20 cellular contexts compared by ENCODE assay signal in the genomic region with DNA sequence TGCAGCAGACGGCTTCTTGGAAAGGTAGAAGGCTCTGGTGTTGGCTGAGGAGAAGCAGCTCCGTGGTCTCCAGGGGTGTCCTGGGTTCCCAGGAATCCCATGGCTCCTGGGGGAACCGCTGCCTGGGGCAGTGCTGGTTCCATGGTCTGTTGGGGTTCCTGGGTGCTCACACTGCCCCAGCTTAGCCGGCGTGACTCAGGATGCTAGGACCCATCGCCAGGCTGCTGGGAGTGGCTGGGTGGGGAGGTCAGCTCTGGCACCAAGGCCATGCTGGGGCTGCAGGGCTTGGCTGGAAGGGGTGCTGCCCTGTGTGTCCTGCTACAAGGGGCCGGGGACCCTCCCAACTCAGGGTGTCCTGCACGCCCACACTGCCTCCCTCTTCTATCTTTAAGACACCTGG. TPM values are rescaled to one million over a fixed set of nuclear protein-coding genes. Genes with fewer than 3 reads are reported as not detected.
A peak's percentile ranks its signal among the peaks of the same experiment; 100 is the strongest.
DNase-seq lines count a peak whose midpoint lies in the region; ATAC-seq and TF ChIP-seq lines count a peak whose summit lies in the region.
"Had no signal": no experiment of that assay in that cellular context is flagged by ENCODE, and none has a peak within 500 bp of the region (broad histone marks: within the 10 kb centered on the region; RNA-seq: fewer than 3 reads in every experiment).

No MANE protein-coding gene starts in this region.

- no peaks in the 10 kb centered on the region for H3K9me3 ChIP-seq in OCI-LY1 (ENCODE audit: low read length)
- H3K9me3 ChIP-seq: A549 had no signal

- peaks cover 24% of the 10 kb centered on the region for H3K36me3 Mint-ChIP-seq in activated naive CD8-positive, alpha-beta T cell treated with anti-CD3 and anti-CD28 coated beads, Interleukin-2, amount 50 U/mL, for 24 hours (ENCODE audit: low read depth)
- H3K36me3 Mint-ChIP-seq in activated naive CD8-positive, alpha-beta T cell treated with anti-CD3 and anti-CD28 coated beads for 36 hours, result peaks cover 28% of the 10 kb centered on the region
- H3K36me3 Mint-ChIP-seq in nephron progenitor cell (ENCODE audit: low read depth), result peaks cover 46% of the 10 kb centered on the region

- H3K4me1 ChIP-seq in OCI-LY1 (ENCODE audit: insufficient read depth, low read length, severe bottlenecking), result peaks cover 62% of the 10 kb centered on the region
- H3K4me1 ChIP-seq: A549 had no signal

- no peak overlapping the region for H3K4me3 Mint-ChIP-seq in activated naive CD8-positive, alpha-beta T cell treated with anti-CD3 and anti-CD28 coated beads, Interleukin-2, amount 50 U/mL, for 24 hours
- H3K4me3 Mint-ChIP-seq in activated naive CD8-positive, alpha-beta T cell treated with anti-CD3 and anti-CD28 coated beads for 36 hours, result no peak overlapping the region
- H3K4me3 Mint-ChIP-seq in nephron progenitor cell, result no peak overlapping the region
- H3K4me3 Mint-ChIP-seq: CD8-positive, alpha-beta T cell; HFFc6 had no signal

- H3K9ac ChIP-seq in OCI-LY1 (ENCODE audit: low read length), result no peak overlapping the region; the same call in 1 of the 2 replicates

- H3K4me1 Mint-ChIP-seq in activated naive CD8-positive, alpha-beta T cell treated with anti-CD3 and anti-CD28 coated beads, Interleukin-2, amount 50 U/mL, for 24 hours, result peaks cover 11% of the 10 kb centered on the region
- peaks cover 5% of the 10 kb centered on the region for H3K4me1 Mint-ChIP-seq in activated naive CD8-positive, alpha-beta T cell treated with anti-CD3 and anti-CD28 coated beads for 36 hours
- H3K4me1 Mint-ChIP-seq in nephron progenitor cell, result peaks cover 37% of the 10 kb centered on the region

- H3K36me3 ChIP-seq in OCI-LY1 (ENCODE audit: insufficient read depth, low read length), result peaks cover 20% of the 10 kb centered on the region; the same call in 1 of the 2 replicates

- DNase-seq in activated naive CD8-positive, alpha-beta T cell treated with anti-CD3 and anti-CD28 coated beads, Interleukin-2, amount 50 U/mL, for 24 hours, result no peak
- no peak for DNase-seq in activated naive CD8-positive, alpha-beta T cell treated with anti-CD3 and anti-CD28 coated beads for 36 hours
- peak; percentile 38 for DNase-seq in islet precursor cell
- DNase-seq in sciatic nerve (ENCODE audit: low spot score), result no peak
- DNase-seq in nephron progenitor cell, result no peak
- no peak for DNase-seq in stimulated activated CD4-positive, alpha-beta T cell treated with anti-CD3 and anti-CD28 coated beads, Interleukin-2, amount 100 ng/mL, for 48 hours
- DNase-seq: AML-193, Calu3, DMS79 treated with DMSO at 0.1 percent for 48 hours, GF-D8, GOT3, H7, HFFc6 had no signal

- H3K27me3 Mint-ChIP-seq in activated naive CD8-positive, alpha-beta T cell treated with anti-CD3 and anti-CD28 coated beads, Interleukin-2, amount 50 U/mL, for 24 hours, result no peaks in the 10 kb centered on the region
- H3K27me3 Mint-ChIP-seq in activated naive CD8-positive, alpha-beta T cell treated with anti-CD3 and anti-CD28 coated beads for 36 hours, result no peaks in the 10 kb centered on the region
- H3K27me3 Mint-ChIP-seq in nephron progenitor cell (ENCODE audit: low read depth, poor library complexity), result peaks cover 2% of the 10 kb centered on the region

- peak; percentile 11 for ATAC-seq in activated naive CD8-positive, alpha-beta T cell treated with anti-CD3 and anti-CD28 coated beads, Interleukin-2, amount 50 U/mL, for 24 hours
- peak; percentile 30 for ATAC-seq in sciatic nerve
- no peak for ATAC-seq in HG03342 (IDR thresholded peaks at IDR 0.05; ENCODE audit: unreplicated experiment)
- ATAC-seq: A549; CD8-positive, alpha-beta T cell; HCT116; HepG2 had no signal

- no peaks in the 10 kb centered on the region for H3K27me3 ChIP-seq in OCI-LY1 (ENCODE audit: insufficient read depth, low read length)

- peak overlapping the region; percentile 98 for H3K27ac ChIP-seq in OCI-LY1 (ENCODE audit: low read depth, low read length, poor library complexity, severe bottlenecking)
- H3K27ac ChIP-seq: 22Rv1, A549 had no signal

- no peaks in the 10 kb centered on the region for H3F3A ChIP-seq in OCI-LY1 (ENCODE audit: insufficient read depth, low read length)

- H3K4me2 ChIP-seq in OCI-LY1 (ENCODE audit: low read length), result peak overlapping the region; percentile 64; the same call in 1 of the 2 replicates
- H3K4me2 ChIP-seq: A549 had no signal

- no peaks in the 10 kb centered on the region for H3K9me2 ChIP-seq in OCI-LY1 (ENCODE audit: low read depth, low read length)

- H3K79me2 ChIP-seq in OCI-LY1 (ENCODE audit: insufficient read depth, low read length), result peaks cover 51% of the 10 kb centered on the region

- H2AFZ ChIP-seq in OCI-LY1 (ENCODE audit: low read length), result no peak overlapping the region

- intact Hi-C loops in sciatic nerve (cut with DNase I), result no loop called here

- H3K4me3 ChIP-seq in OCI-LY1 (ENCODE audit: low read depth, low read length, poor library complexity, severe bottlenecking), result no peak overlapping the region
- H3K4me3 ChIP-seq: A549 had no signal

- H4K20me1 ChIP-seq in OCI-LY1 (ENCODE audit: insufficient read depth, low read length), result no peaks in the 10 kb centered on the region

- H3K9me3 Mint-ChIP-seq in activated naive CD8-positive, alpha-beta T cell treated with anti-CD3 and anti-CD28 coated beads, Interleukin-2, amount 50 U/mL, for 24 hours, result peaks cover 14% of the 10 kb centered on the region
- peaks cover 14% of the 10 kb centered on the region for H3K9me3 Mint-ChIP-seq in activated naive CD8-positive, alpha-beta T cell treated with anti-CD3 and anti-CD28 coated beads for 36 hours
- H3K9me3 Mint-ChIP-seq in nephron progenitor cell, result peaks cover 23% of the 10 kb centered on the region

- TF ChIP-seq CTCF in OCI-LY1 (IDR thresholded peaks at IDR 0.05; ENCODE audit: low read length), result no peak
- TF ChIP-seq CTCF in nephron progenitor cell (IDR thresholded peaks at IDR 0.05), result no peak

- H3K27ac Mint-ChIP-seq in activated naive CD8-positive, alpha-beta T cell treated with anti-CD3 and anti-CD28 coated beads, Interleukin-2, amount 50 U/mL, for 24 hours, result no peak overlapping the region
- H3K27ac Mint-ChIP-seq in activated naive CD8-positive, alpha-beta T cell treated with anti-CD3 and anti-CD28 coated beads for 36 hours, result no peak overlapping the region
- H3K27ac Mint-ChIP-seq in nephron progenitor cell, result no peak overlapping the region
- H3K27ac Mint-ChIP-seq: CD8-positive, alpha-beta T cell; HFFc6 had no signal

RNA-seq across cellular contexts. Expression of a gene that starts 9.4 kb away (rescaled TPM):
- 10 to 100 TPM; 20.9 to 23.3 TPM for total RNA-seq in activated naive CD8-positive, alpha-beta T cell treated with anti-CD3 and anti-CD28 coated beads for 36 hours
- 24.5 TPM for total RNA-seq in sciatic nerve
